7 cellular contexts compared by ENCODE assay signal in the genomic region with DNA sequence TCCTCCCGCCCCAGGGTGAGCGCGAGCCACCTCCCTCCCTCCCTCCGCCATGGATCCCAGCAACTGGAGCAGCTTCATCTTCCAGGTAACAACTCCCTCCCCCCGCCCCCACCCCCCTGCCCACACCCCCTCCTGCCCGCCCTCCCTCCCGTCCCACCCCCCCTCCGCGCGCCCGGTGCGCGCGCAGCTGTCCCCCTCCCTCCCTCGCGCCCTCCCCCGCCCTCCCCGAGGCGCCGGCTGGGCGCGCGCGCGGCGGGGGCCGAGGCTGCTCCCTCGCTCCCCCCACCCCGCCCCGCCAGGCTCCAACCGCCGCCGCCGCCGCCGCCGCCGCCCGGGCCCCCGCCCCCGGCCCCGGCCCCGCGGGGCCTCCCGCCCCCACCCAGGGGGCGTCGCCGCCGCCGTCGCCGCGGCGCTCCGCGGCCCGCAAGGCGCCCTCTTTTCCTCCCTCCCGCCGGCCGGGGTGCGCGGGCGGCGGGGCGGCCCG. TPM values are rescaled to one million over a fixed set of nuclear protein-coding genes. Genes with fewer than 3 reads are reported as not detected.
DNase-seq lines count a peak whose midpoint lies in the region; ATAC-seq and TF ChIP-seq lines count a peak whose summit lies in the region.

Gene MAZ (plus strand): TSS at position 434 of the 484 bp plus-strand sequence. CDS start 173 bp downstream, outside the sequence.

- no peak for ATAC-seq in GM19351 (IDR thresholded peaks at IDR 0.05; ENCODE audit: unreplicated experiment)

- peaks cover 19% of the 10 kb centered on the region for H3K36me3 ChIP-seq in GM06990 (ENCODE audit: control insufficient read depth, insufficient read depth, low read length)

- H3K27me3 ChIP-seq in GM06990 (replicated peaks; ENCODE audit: control insufficient read depth, insufficient read depth, low read length): no peaks in the 10 kb centered on the region

- no peak for TF ChIP-seq CTCF in GM06990 (IDR thresholded peaks at IDR 0.05; ENCODE audit: insufficient read depth, low read length, poor library complexity, severe bottlenecking)
- TF ChIP-seq CTCF in epithelial cell of esophagus (IDR thresholded peaks at IDR 0.05; ENCODE audit: insufficient read depth, low read depth, low read length, missing control alignments): no peak

- peak within 1 kb of the TSS; percentile 89 for H3K4me3 ChIP-seq in GM06990 (replicated peaks; ENCODE audit: low read depth, low read length)
- H3K4me3 ChIP-seq in epithelial cell of esophagus (ENCODE audit: low read length): peak within 1 kb of the TSS; percentile 81

- DNase-seq in GM06990 (ENCODE audit: extremely low read depth, insufficient read length): peak; percentile 83
- DNase-seq in LHCN-M2 (ENCODE audit: low read depth): no peak
- DNase-seq in activated CD4-positive, CD25-positive, alpha-beta regulatory T cell treated with anti-CD3 and anti-CD28 coated beads, Interleukin-2, amount 50 U/mL, for 72 hours: peak; percentile 70
- DNase-seq in epithelial cell of esophagus (ENCODE audit: low read depth): peak; percentile 94
- DNase-seq in myocyte (ENCODE audit: low read depth): no peak
- no peak for DNase-seq in ureter (ENCODE audit: low spot score)

RNA-seq across cellular contexts. Expression of gene MAZ, which starts in this region (rescaled TPM):
- total RNA-seq in LHCN-M2 (2014; rRNA removed): 126 and 147 TPM in 2 replicates
- 261 TPM for polyA plus RNA-seq in LHCN-M2 (2012)
- total RNA-seq in myocyte: 136 and 218 TPM in 2 replicates
- polyA plus RNA-seq in myocyte (2012): 306 TPM
- total RNA-seq in ureter: 143 TPM

Comparison
In these comparisons a context has a peak if more than half of its experiments do, and no peak if none do; other contexts are left out.
1. DNase-seq: peak in GM06990 (single experiment), activated CD4-positive, CD25-positive, alpha-beta regulatory T cell treated with anti-CD3 and anti-CD28 coated beads, Interleukin-2, amount 50 U/mL, for 72 hours (single experiment) and epithelial cell of esophagus (single experiment); none in LHCN-M2 (single experiment), myocyte (single experiment) and ureter (single experiment).